8 cellular contexts compared by ENCODE assay signal in genomic region chr4:174282836-174283506, GRCh38. TPM values are rescaled to one million over a fixed set of nuclear protein-coding genes. Genes with fewer than 3 reads are reported as not detected.
DNase-seq lines count a peak whose midpoint lies in the region; ATAC-seq and TF ChIP-seq lines count a peak whose summit lies in the region.

No MANE protein-coding gene starts in this region.

- TF ChIP-seq CTCF in KMS-11 (conservative IDR thresholded peaks at IDR 0.05; ENCODE audit: low read depth, low read length): no peak
- TF ChIP-seq CTCF in Panc1 (IDR thresholded peaks at IDR 0.05): no peak

- DNase-seq in DMS53 (lab: John Stamatoyannopoulos, UW) (peak; percentile 92), Panc1 (ENCODE audit: low read depth, low spot score) (peak; percentile 78)
- peak; percentile 75 to 82 for DNase-seq in activated T-cell treated with anti-CD3 and anti-CD28 coated beads, Interleukin-2, amount 50 U/mL, for 72 hours
- DNase-seq in stimulated activated CD8-positive, alpha-beta memory T cell treated with anti-CD3 and anti-CD28 coated beads, Interleukin-4, amount 100 ng/mL, for 48 hours: peak; percentile 77

- ATAC-seq in GM21825 (IDR thresholded peaks at IDR 0.05; ENCODE audit: unreplicated experiment) (peak; percentile 99), Panc1 (peak; percentile 98), esophagus mucosa (peak; percentile 99)
- peak; percentile 98 for ATAC-seq in activated T-cell treated with anti-CD3 and anti-CD28 coated beads, Interleukin-2, amount 50 U/mL, for 72 hours (replicated peaks in 1 of 2)

- H3K4me2 ChIP-seq in KMS-11: peak overlapping the region; percentile 84

- peaks cover 72% of the 10 kb centered on the region for H3K4me1 Mint-ChIP-seq in activated T-cell treated with anti-CD3 and anti-CD28 coated beads, Interleukin-2, amount 50 U/mL, for 72 hours (ENCODE audit: low read depth)

- intact Hi-C loops in Panc1 (cut with micrococcal nuclease; ENCODE audit: unreplicated experiment): no loop called here

- H3K27me3 Mint-ChIP-seq in activated T-cell treated with anti-CD3 and anti-CD28 coated beads, Interleukin-2, amount 50 U/mL, for 72 hours (ENCODE audit: low read depth): no peaks in the 10 kb centered on the region

- H2AFZ ChIP-seq in KMS-11 (ENCODE audit: low read depth): peak overlapping the region; percentile 98

- no TSS peak for BruUV-seq in Panc1 (replicated peaks; lab: Mats Ljungman, UMichigan)

- H3K79me2 ChIP-seq in KMS-11 (ENCODE audit: insufficient read depth, low read depth): peaks cover 58% of the 10 kb centered on the region

- in situ Hi-C loops in Panc1 (cut with HindIII; ENCODE audit: low pct_unique_long_range_greater_than_20kb, low sequenced_read_pairs): no loop called here

- H3K27ac Mint-ChIP-seq in activated T-cell treated with anti-CD3 and anti-CD28 coated beads, Interleukin-2, amount 50 U/mL, for 72 hours: peak overlapping the region; percentile 98

- H3K36me3 ChIP-seq in KMS-11 (ENCODE audit: insufficient read depth): no peaks in the 10 kb centered on the region
- peaks cover 6% of the 10 kb centered on the region for H3K36me3 ChIP-seq in Panc1 (ENCODE audit: control insufficient read depth, insufficient read depth, low read length)
- H3K36me3 ChIP-seq in mucosa of stomach (ENCODE audit: control insufficient read depth, insufficient read depth, low read length): no peaks in the 10 kb centered on the region

- peaks cover 5 to 6% of the 10 kb centered on the region in 2 donors for H3K36me3 Mint-ChIP-seq in activated T-cell treated with anti-CD3 and anti-CD28 coated beads, Interleukin-2, amount 50 U/mL, for 72 hours (ENCODE audit: insufficient read depth in 2 of 2)

- H3K4me1 ChIP-seq in KMS-11 (ENCODE audit: low read depth, poor library complexity, severe bottlenecking) (peaks cover 40% of the 10 kb centered on the region), Panc1 (ENCODE audit: control insufficient read depth, insufficient read depth, low read length) (peaks cover 5% of the 10 kb centered on the region; the same call in 1 of the 2 replicates), mucosa of stomach (ENCODE audit: control insufficient read depth, insufficient read depth, low read length) (no peaks in the 10 kb centered on the region)

- POLR2A ChIA-PET in Panc1 (lab: Charles Lee): no interaction called here

- H3K27me3 ChIP-seq in KMS-11 (ENCODE audit: insufficient read depth, low read depth) (no peaks in the 10 kb centered on the region), Panc1 (ENCODE audit: control insufficient read depth, insufficient read depth, low read length) (no peaks in the 10 kb centered on the region), mucosa of stomach (ENCODE audit: control insufficient read depth, insufficient read depth, low read length) (no peaks in the 10 kb centered on the region)

- no peaks in the 10 kb centered on the region for H4K20me1 ChIP-seq in KMS-11 (ENCODE audit: insufficient read depth)

- no peak overlapping the region for H3K4me3 ChIP-seq in KMS-11 (IDR thresholded peaks at IDR 0.05; ENCODE audit: insufficient read depth, low read depth, low read length)
- H3K4me3 ChIP-seq in Panc1 (ENCODE audit: low read depth in 2 of 2, low read length in 2 of 2): peak overlapping the region; percentile 84 to 96
- H3K4me3 ChIP-seq in mucosa of stomach (ENCODE audit: low read length): peak overlapping the region; percentile 93

- H3K27ac ChIP-seq in KMS-11 (peak overlapping the region; percentile 93), Panc1 (ENCODE audit: low read length) (peak overlapping the region; percentile 96)

- H3K9me3 ChIP-seq in Panc1 (ENCODE audit: control insufficient read depth, insufficient read depth, low read depth, low read length): no peaks in the 10 kb centered on the region
- H3K9me3 ChIP-seq in mucosa of stomach (ENCODE audit: control insufficient read depth, low read length): no peaks in the 10 kb centered on the region

- CTCF ChIA-PET in Panc1 (lab: Charles Lee): no interaction called here

- peak overlapping the region; percentile 90 to 99 for H3K4me3 Mint-ChIP-seq in activated T-cell treated with anti-CD3 and anti-CD28 coated beads, Interleukin-2, amount 50 U/mL, for 72 hours

- peaks cover 0 to 2% of the 10 kb centered on the region in 2 donors for H3K9me3 Mint-ChIP-seq in activated T-cell treated with anti-CD3 and anti-CD28 coated beads, Interleukin-2, amount 50 U/mL, for 72 hours

- H3K9ac ChIP-seq in KMS-11 (peak overlapping the region; percentile 96), mucosa of stomach (ENCODE audit: low read length) (peak overlapping the region; percentile 94)

RNA-seq across cellular contexts. Expression of gene FBXO8, which starts 0.5 kb away (rescaled TPM):
- total RNA-seq in Panc1 (2021; ENCODE audit: unreplicated experiment): 5.8 TPM
- polyA plus RNA-seq in Panc1 (2012; ENCODE audit: insufficient read length): 4.7 TPM
- 10 to 100 TPM; 25.5 to 26.0 TPM for total RNA-seq in activated T-cell treated with anti-CD3 and anti-CD28 coated beads, Interleukin-2, amount 50 U/mL, for 72 hours
- 21.9 TPM for total RNA-seq in esophagus mucosa

RNA-seq across cellular contexts. Expression of gene CEP44, which starts 0.7 kb away (rescaled TPM):
- total RNA-seq in Panc1 (2021; ENCODE audit: unreplicated experiment): 9.8 TPM
- 2.1 TPM for polyA plus RNA-seq in Panc1 (2012; ENCODE audit: insufficient read length)
- 10 to 100 TPM; 29.7 to 33.5 TPM for total RNA-seq in activated T-cell treated with anti-CD3 and anti-CD28 coated beads, Interleukin-2, amount 50 U/mL, for 72 hours
- total RNA-seq in esophagus mucosa: 9.9 TPM
